8 cellular contexts compared by ENCODE assay signal in the genomic region with DNA sequence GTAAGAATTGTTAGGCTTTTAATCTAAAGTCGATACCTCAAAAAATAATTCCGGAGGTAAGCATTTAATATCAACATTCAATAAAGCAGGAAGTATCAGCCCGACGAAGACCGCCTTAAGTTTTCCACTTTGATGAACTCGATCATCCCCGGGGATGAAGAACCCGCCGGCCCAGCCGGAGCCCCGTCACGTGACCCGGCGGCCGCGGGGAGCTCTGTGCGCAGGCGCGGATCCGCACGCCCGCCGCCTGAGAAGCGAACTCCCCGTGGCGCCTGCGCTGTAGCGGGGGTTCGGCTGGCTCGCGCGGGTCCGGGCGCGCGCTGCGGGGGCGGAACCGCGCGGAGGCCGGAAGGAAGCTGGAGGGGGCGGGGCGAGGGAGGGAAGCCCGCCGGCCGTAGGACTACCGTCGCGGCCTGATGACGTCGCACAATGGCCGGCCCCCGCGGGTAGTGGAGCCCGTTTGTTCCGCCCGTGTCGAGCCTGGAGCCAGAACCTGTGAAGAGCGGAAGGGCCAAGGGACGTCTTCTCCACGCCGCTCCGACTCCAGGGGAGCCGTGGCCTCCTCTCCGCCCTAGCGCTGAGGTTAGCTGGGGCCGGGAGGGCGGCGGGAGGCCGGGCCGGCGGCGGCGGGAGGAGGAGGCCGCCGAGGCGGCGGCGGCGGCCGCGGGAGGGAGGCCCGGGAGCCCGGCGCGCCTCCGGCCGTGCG. TPM values are rescaled to one million over a fixed set of nuclear protein-coding genes. Genes with fewer than 3 reads are reported as not detected.
DNase-seq lines count a peak whose midpoint lies in the region; ATAC-seq and TF ChIP-seq lines count a peak whose summit lies in the region.

Gene ZC3H18, plus strand, starts transcription at position 419 of the 706 bp plus-strand sequence. CDS start 6,721 bp downstream, outside the sequence.

- DNase-seq in BE2C, result peak; percentile 97
- DNase-seq in NCI-H748 (lab: John Stamatoyannopoulos, UW; ENCODE audit: unreplicated experiment), result peak; percentile 92
- DNase-seq in activated CD4-positive, alpha-beta T cell treated with anti-CD3 and anti-CD28 coated beads, Interleukin-2, amount 50 U/mL, for 1 hour, result peak; percentile 99
- peak; percentile 94 for DNase-seq in dedifferentiated amniotic fluid mesenchymal stem cell (ENCODE audit: extremely low spot score)
- peak; percentile 98 for DNase-seq in left lobe of liver (ENCODE audit: low spot score)
- DNase-seq in stimulated activated CD4-positive, alpha-beta T cell treated with anti-CD3 and anti-CD28 coated beads, Interleukin-2, amount 100 ng/mL, for 24 hours, result peak; percentile 99

- peaks cover 6% of the 10 kb centered on the region for H3K4me1 ChIP-seq in BE2C

- H3K4me3 ChIP-seq in BE2C (ENCODE audit: low read depth, low read length), result peak within 1 kb of the TSS; percentile 95

- no peak for TF ChIP-seq CTCF in BE2C (IDR thresholded peaks at IDR 0.05; ENCODE audit: low read depth, low read length)

- H3K9me3 ChIP-seq in BE2C, result no peaks in the 10 kb centered on the region

- H3K27me3 ChIP-seq in BE2C, result no peaks in the 10 kb centered on the region

- ATAC-seq in GM19351 (IDR thresholded peaks at IDR 0.05; ENCODE audit: unreplicated experiment) (peak; percentile 72), HG03520 (IDR thresholded peaks at IDR 0.05; ENCODE audit: unreplicated experiment) (peak; percentile 66), left lobe of liver (peak; percentile 97)

- peaks cover 24% of the 10 kb centered on the region for H3K36me3 ChIP-seq in BE2C

RNA-seq across cellular contexts. Expression of gene ZC3H18, which starts in this region (rescaled TPM):
- 108 TPM for polyA plus RNA-seq in BE2C (2012; ENCODE audit: insufficient read depth, insufficient read length, low read depth)
- total RNA-seq in left lobe of liver, result 18.1 TPM

Comparison
In these comparisons a context has a peak if more than half of its experiments do, and no peak if none do; other contexts are left out.
1. Peak in every context shown above with its lines: DNase-seq, ATAC-seq and H3K4me3 ChIP-seq.